In genomic region chr7:100485514-100485913, GRCh38 we compare ENCODE assay signal across 22 cellular contexts. TPM values are rescaled to one million over a fixed set of nuclear protein-coding genes. Genes with fewer than 3 reads are reported as not detected.
A peak's percentile ranks its signal among the peaks of the same experiment; 100 is the strongest.
DNase-seq lines count a peak whose midpoint lies in the region; ATAC-seq lines count a peak whose summit lies in the region.
"Had no signal": no experiment of that assay in that cellular context is flagged by ENCODE, and none has a peak within 500 bp of the region (broad histone marks: within the 10 kb centered on the region; RNA-seq: fewer than 3 reads in every experiment).

No MANE protein-coding gene starts in this region.

- no peak overlapping the region for H2BK5ac ChIP-seq in neuronal stem cell (ENCODE audit: low read length)

- peak overlapping the region in 1 of 2 donors; percentile 57 for H3K27ac Mint-ChIP-seq in effector memory CD8-positive, alpha-beta T cell
- H3K27ac Mint-ChIP-seq: dendritic cell treated with granulocyte-macrophage colony-stimulating factor and Interleukin-4, amounts not matched to agents 40 ng/mL and 50 ng/mL, for 4 days had no signal

- H2BK15ac ChIP-seq in neuronal stem cell (ENCODE audit: low read length): peak overlapping the region; percentile 94

- H2AFZ ChIP-seq in GM23248 (no peak overlapping the region), neuronal stem cell (ENCODE audit: low read length) (no peak overlapping the region)

- peak overlapping the region; percentile 82 for H3K18ac ChIP-seq in neuronal stem cell (ENCODE audit: low read length)

- in situ Hi-C loops in GM23248 (cut with MboI): no loop called here

- no peaks in the 10 kb centered on the region for H3K27me3 Mint-ChIP-seq in effector memory CD8-positive, alpha-beta T cell

- DNase-seq in GM23248 (peak; percentile 38), neuronal stem cell (ENCODE audit: low spot score) (no peak), ecto neural progenitor cell (ENCODE audit: low spot score) (no peak)
- no peak for DNase-seq in NK-92 treated with Interleukin-12 subunit alpha and Interleukin-12 subunit beta, amount 100 ng/mL, for 24 hours (lab: John Stamatoyannopoulos, UW)
- no peak for DNase-seq in effector memory CD8-positive, alpha-beta T cell
- DNase-seq: activated CD4-positive, CD25-positive, alpha-beta regulatory T cell treated with anti-CD3 and anti-CD28 coated beads, Interleukin-2, amount 50 U/mL, for 72 hours; activated CD8-positive, alpha-beta memory T cell treated with anti-CD3 and anti-CD28 coated beads, Interleukin-2, amount 50 U/mL, for 48 hours; activated naive CD4-positive, alpha-beta T cell; KBM-7; mammary epithelial cell; NCI-H2029 treated with DMSO at 0.1 percent for 48 hours; SIG-M5; stimulated activated CD4-positive, alpha-beta T cell treated with anti-CD3 and anti-CD28 coated beads, Interleukin-4, amount 100 ng/mL, for 4 hours; stimulated activated CD8-positive, alpha-beta memory T cell treated with anti-CD3 and anti-CD28 coated beads, Interleukin-4, amount 100 ng/mL, for 48 hours had no signal

- H2AK5ac ChIP-seq in neuronal stem cell (ENCODE audit: low read depth, low read length): peak overlapping the region; percentile 85

- no peaks in the 10 kb centered on the region for H3K9me3 ChIP-seq in BLaER1 treated with 17β-estradiol and CSF1 and Interleukin-3, amounts not matched to agents 10 nM and 100 nM (replicated peaks in 1 of 11)
- H3K9me3 ChIP-seq in GM23248 (ENCODE audit: low read depth) (no peaks in the 10 kb centered on the region), neuronal stem cell (replicated peaks in 1 of 2; ENCODE audit: control insufficient read depth in 2 of 2, insufficient read depth in 1 of 2, low read depth in 1 of 2, low read length in 2 of 2) (no peaks in the 10 kb centered on the region)
- H3K9me3 ChIP-seq: heart left ventricle had no signal

- 0 out of 2 replicates have a peak, but pooled peaks cover 4% of the 10 kb centered on the region for H3F3A ChIP-seq in GM23248 (ENCODE audit: insufficient read depth)

- H3K27ac ChIP-seq in BLaER1 treated with 17β-estradiol and CSF1 and Interleukin-3, amounts not matched to agents 10 nM and 100 nM: no peak overlapping the region
- H3K27ac ChIP-seq in GM23248: no peak overlapping the region
- H3K27ac ChIP-seq in cingulate gyrus (ENCODE audit: low read depth, low read length): peak overlapping the region; percentile 10
- H3K27ac ChIP-seq in neuronal stem cell (replicated peaks; ENCODE audit: low read length): peak overlapping the region; percentile 41
- H3K27ac ChIP-seq: heart left ventricle had no signal

- H4K20me1 ChIP-seq in BLaER1 treated with 17β-estradiol and CSF1 and Interleukin-3, amounts not matched to agents 10 nM and 100 nM: peaks cover 0 to 7% (median 0%) of the 10 kb centered on the region in 11 experiments; a peak in 1 of 22 replicates
- no peaks in the 10 kb centered on the region for H4K20me1 ChIP-seq in GM23248 (ENCODE audit: insufficient read depth)

- no peak overlapping the region for H4K8ac ChIP-seq in neuronal stem cell (ENCODE audit: low read depth, low read length)

- peak overlapping the region; percentile 90 for H2BK12ac ChIP-seq in neuronal stem cell (ENCODE audit: low read length)

- H2BK120ac ChIP-seq in neuronal stem cell (ENCODE audit: low read depth, low read length): no peak overlapping the region

- no peaks in the 10 kb centered on the region for H3K79me2 ChIP-seq in GM23248 (ENCODE audit: insufficient read depth)

- peak overlapping the region; percentile 45 for H3K4ac ChIP-seq in neuronal stem cell (ENCODE audit: low read length)

- peak overlapping the region; percentile 72 for H4K91ac ChIP-seq in neuronal stem cell (ENCODE audit: low read depth, low read length, poor library complexity)

- ATAC-seq in effector memory CD8-positive, alpha-beta T cell (replicated peaks): no peak
- ATAC-seq in HG03565 (IDR thresholded peaks at IDR 0.05; ENCODE audit: unreplicated experiment): no peak

- peak overlapping the region in 6 of 11 experiments; percentile 0 to 34 (median 19); a peak in 8 of 22 replicates for H3K4me2 ChIP-seq in BLaER1 treated with 17β-estradiol and CSF1 and Interleukin-3, amounts not matched to agents 10 nM and 100 nM
- H3K4me2 ChIP-seq in GM23248 (ENCODE audit: unreplicated experiment) (no peak overlapping the region), neuronal stem cell (ENCODE audit: insufficient read depth, low read length, poor library complexity, severe bottlenecking) (no peak overlapping the region)

- peak overlapping the region; percentile 76 for H3K23ac ChIP-seq in neuronal stem cell (ENCODE audit: low read depth, low read length, poor library complexity)

- H3K9ac ChIP-seq in BLaER1 treated with 17β-estradiol and CSF1 and Interleukin-3, amounts not matched to agents 10 nM and 100 nM: no peak overlapping the region
- H3K9ac ChIP-seq in GM23248: no peak overlapping the region
- H3K9ac ChIP-seq in neuronal stem cell (ENCODE audit: low read depth, low read length, poor library complexity): no peak overlapping the region

- H3K9me2 ChIP-seq in GM23248 (ENCODE audit: insufficient read depth): no peaks in the 10 kb centered on the region

- no peaks in the 10 kb centered on the region for H3K36me3 ChIP-seq in BLaER1 treated with 17β-estradiol and CSF1 and Interleukin-3, amounts not matched to agents 10 nM and 100 nM
- H3K36me3 ChIP-seq in GM23248 (ENCODE audit: low read depth) (no peaks in the 10 kb centered on the region), neuronal stem cell (replicated peaks in 1 of 2; ENCODE audit: control insufficient read depth in 2 of 2, insufficient read depth in 2 of 2, low read length in 2 of 2) (peaks cover 0 to 4% of the 10 kb centered on the region in 2 donors)
- H3K36me3 ChIP-seq: heart left ventricle had no signal

- no peaks in the 10 kb centered on the region for H3K9me3 Mint-ChIP-seq in effector memory CD8-positive, alpha-beta T cell
- H3K9me3 Mint-ChIP-seq: dendritic cell treated with granulocyte-macrophage colony-stimulating factor and Interleukin-4, amounts not matched to agents 40 ng/mL and 50 ng/mL, for 4 days had no signal

- peaks cover 10 to 20% of the 10 kb centered on the region in 2 donors for H3K4me1 Mint-ChIP-seq in effector memory CD8-positive, alpha-beta T cell (ENCODE audit: low read depth in 2 of 2)

- H3K36me3 Mint-ChIP-seq in effector memory CD8-positive, alpha-beta T cell (ENCODE audit: insufficient read depth): peaks cover 5% of the 10 kb centered on the region

- no peak overlapping the region for H3K14ac ChIP-seq in neuronal stem cell (ENCODE audit: low read length)

- peaks cover 30 to 78% (median 62%) of the 10 kb centered on the region in 10 experiments for H3K4me1 ChIP-seq in BLaER1 treated with 17β-estradiol and CSF1 and Interleukin-3, amounts not matched to agents 10 nM and 100 nM
- H3K4me1 ChIP-seq in GM23248 (ENCODE audit: insufficient read depth) (no peaks in the 10 kb centered on the region), neuronal stem cell (ENCODE audit: control insufficient read depth in 2 of 2, insufficient read depth in 1 of 2, low read depth in 1 of 2, low read length in 2 of 2) (peaks cover 38% of the 10 kb centered on the region in 2 donors)

- H3K4me3 Mint-ChIP-seq in effector memory CD8-positive, alpha-beta T cell: no peak overlapping the region
- H3K4me3 Mint-ChIP-seq: dendritic cell treated with granulocyte-macrophage colony-stimulating factor and Interleukin-4, amounts not matched to agents 40 ng/mL and 50 ng/mL, for 4 days had no signal

- 78 to 79% methylated on average over 4 of the region's 4 CpGs for WGBS in GM23248 (ENCODE audit: low coverage in 1 of 2, low lambda C conversion rate in 2 of 2, missing lambda C conversion rate in 2 of 2), 2 experiments
- WGBS in neuronal stem cell (ENCODE audit: extremely low coverage in 2 of 2, insufficient read length in 2 of 2, insufficient replicate concordance in 1 of 2), 2 donors: no CpG with 5 or more reads among the region's 4 CpGs

- no peaks in the 10 kb centered on the region for H3K27me3 ChIP-seq in BLaER1 treated with 17β-estradiol and CSF1 and Interleukin-3, amounts not matched to agents 10 nM and 100 nM
- H3K27me3 ChIP-seq in GM23248 (replicated peaks; ENCODE audit: insufficient read depth): no peaks in the 10 kb centered on the region
- no peaks in the 10 kb centered on the region for H3K27me3 ChIP-seq in neuronal stem cell (ENCODE audit: control insufficient read depth in 3 of 3, insufficient read depth in 3 of 3, low read depth in 1 of 3, low read length in 3 of 3)
- H3K27me3 ChIP-seq: heart left ventricle had no signal

- H3K4me3 ChIP-seq in BLaER1 treated with 17β-estradiol and CSF1 and Interleukin-3, amounts not matched to agents 10 nM and 100 nM: no peak overlapping the region
- no peak overlapping the region for H3K4me3 ChIP-seq in GM23248
- no peak overlapping the region for H3K4me3 ChIP-seq in neuronal stem cell (ENCODE audit: low read length in 2 of 2)
- H3K4me3 ChIP-seq: heart left ventricle had no signal

- peaks cover 10% of the 10 kb centered on the region for H3K79me1 ChIP-seq in neuronal stem cell (ENCODE audit: low read depth, low read length)

RNA-seq across cellular contexts. Expression of gene NYAP1, which starts 1.8 kb away (rescaled TPM):
- total RNA-seq in GM23248 (2014; rRNA removed; shearing (Covaris generic)): not detected in 2 replicates
- not detected in 2 replicates for polyA plus RNA-seq in GM23248 (2016; fragmentation: Nextera tagmentation; extraction: Ambion mirVana)
- 4.4 TPM for polyA plus RNA-seq in neuronal stem cell (2013, experiment 1 of 2)
- 4.5 TPM for polyA plus RNA-seq in neuronal stem cell (2013, experiment 2 of 2)
- total RNA-seq: T-helper 2 cell treated with Interferon-gamma antibody and Interleukin-4, amounts not matched to agents 100 ng/mL and 5 ng/mL, for 36 hours had no signal

RNA-seq across cellular contexts. Expression of gene TSC22D4, which starts 6.5 kb away (rescaled TPM):
- 18.6 and 30.7 TPM in 2 replicates for total RNA-seq in GM23248 (2014; rRNA removed; shearing (Covaris generic))
- polyA plus RNA-seq in GM23248 (2016; fragmentation: Nextera tagmentation; extraction: Ambion mirVana): 19.1 and 20.7 TPM in 2 replicates
- 17.3 TPM for polyA plus RNA-seq in neuronal stem cell (2013, experiment 1 of 2)
- 16.1 TPM for polyA plus RNA-seq in neuronal stem cell (2013, experiment 2 of 2)

RNA-seq across cellular contexts. Expression of gene SPACDR, which starts 21.5 kb away (rescaled TPM):
- not detected in 2 replicates for total RNA-seq in GM23248 (2014; rRNA removed; shearing (Covaris generic))
- polyA plus RNA-seq in GM23248 (2016; fragmentation: Nextera tagmentation; extraction: Ambion mirVana): 0.50 TPM in 1 of 2 replicates, not detected in the other
- polyA plus RNA-seq in neuronal stem cell (2013, experiment 1 of 2): 1.6 TPM
- 1.2 TPM for polyA plus RNA-seq in neuronal stem cell (2013, experiment 2 of 2)
- total RNA-seq: G401, skeletal muscle tissue had no signal

RNA-seq across cellular contexts. Expression of gene PPP1R35, which starts 49.2 kb away (rescaled TPM):
- total RNA-seq in GM23248 (2014; rRNA removed; shearing (Covaris generic)): 11.9 and 15.8 TPM in 2 replicates
- 15.7 and 20.0 TPM in 2 replicates for polyA plus RNA-seq in GM23248 (2016; fragmentation: Nextera tagmentation; extraction: Ambion mirVana)
- 72.3 TPM for polyA plus RNA-seq in neuronal stem cell (2013, experiment 1 of 2)
- 69.0 TPM for polyA plus RNA-seq in neuronal stem cell (2013, experiment 2 of 2)

RNA-seq across cellular contexts. Expression of gene AGFG2, which starts 53.5 kb away (rescaled TPM):
- 4.8 and 4.9 TPM in 2 replicates for total RNA-seq in GM23248 (2014; rRNA removed; shearing (Covaris generic))
- 6.5 and 7.3 TPM in 2 replicates for polyA plus RNA-seq in GM23248 (2016; fragmentation: Nextera tagmentation; extraction: Ambion mirVana)
- polyA plus RNA-seq in neuronal stem cell (2013, experiment 1 of 2): 3.2 TPM
- 4.6 TPM for polyA plus RNA-seq in neuronal stem cell (2013, experiment 2 of 2)

Comparison
In these comparisons a context has a peak if more than half of its experiments do, and no peak if none do; other contexts are left out.
1. H3K27ac ChIP-seq: peak in cingulate gyrus (single experiment) and neuronal stem cell (single experiment); none in BLaER1 treated with 17β-estradiol and CSF1 and Interleukin-3, amounts not matched to agents 10 nM and 100 nM (0 of 11) and GM23248 (single experiment).
2. H3K4me2 ChIP-seq: peak in BLaER1 treated with 17β-estradiol and CSF1 and Interleukin-3, amounts not matched to agents 10 nM and 100 nM (6 of 11); none in GM23248 (single experiment) and neuronal stem cell (single experiment).